1 cellular context compared by ENCODE assay signal in genomic region chr15:59764775-59765174, GRCh38.
TF ChIP-seq lines count a peak whose summit lies in the region.

No MANE protein-coding gene starts in this region.

TF ChIP-seq in H1, 55 proteins besides CTCF, POLR2A, EP300 and RAD21 (continued from another document):
- TF ChIP-seq CHD1 (IDR thresholded peaks at IDR 0.05; ENCODE audit: low read depth, low read length) (no peak), HDAC2 (IDR thresholded peaks at IDR 0.05; ENCODE audit: borderline replicate concordance in 1 of 2, low read depth in 2 of 2, low read length in 2 of 2) (no peak), CEBPB (IDR thresholded peaks at IDR 0.05; ENCODE audit: low read depth, low read length) (no peak), EZH2 (IDR thresholded peaks at IDR 0.05; ENCODE audit: low read depth, low read length, severe bottlenecking) (no peak), GTF2F1 (IDR thresholded peaks at IDR 0.05; ENCODE audit: borderline replicate concordance, low read depth, low read length) (no peak), YY1 (IDR thresholded peaks at IDR 0.05; ENCODE audit: low read depth, low read length) (no peak), JUND (IDR thresholded peaks at IDR 0.05; ENCODE audit: low read length) (no peak), PHF8 (conservative IDR thresholded peaks at IDR 0.05; ENCODE audit: low read depth, low read length) (no peak), SP2 (IDR thresholded peaks at IDR 0.05; ENCODE audit: low read length) (no peak), CHD7 (IDR thresholded peaks at IDR 0.05; ENCODE audit: insufficient replicate concordance, low read length) (no peak)
